12 cellular contexts compared by ENCODE assay signal in genomic region chr3:157166559-157166958, GRCh38. TPM values are rescaled to one million over a fixed set of nuclear protein-coding genes. Genes with fewer than 3 reads are reported as not detected.
DNase-seq lines count a peak whose midpoint lies in the region; ATAC-seq, FAIRE-seq and TF ChIP-seq lines count a peak whose summit lies in the region.
"Had no signal": no experiment of that assay in that cellular context is flagged by ENCODE, and none has a peak within 500 bp of the region (broad histone marks: within the 10 kb centered on the region; RNA-seq: fewer than 3 reads in every experiment).

No MANE protein-coding gene starts in this region.

- peaks cover 7% of the 10 kb centered on the region for H3K79me2 ChIP-seq in hepatocyte

- H3K36me3 ChIP-seq in hepatocyte (replicated peaks; ENCODE audit: insufficient read depth, low read depth) = no peaks in the 10 kb centered on the region

- no peaks in the 10 kb centered on the region for H3K27me3 ChIP-seq in hepatocyte

- peak; percentile 33 for FAIRE-seq in GM12891 (lab: Jason Lieb, UNC)

- ATAC-seq in GM19468 (IDR thresholded peaks at IDR 0.05; ENCODE audit: extremely low read depth, unreplicated experiment) (peak; percentile 72), HG03159 (IDR thresholded peaks at IDR 0.05; ENCODE audit: unreplicated experiment) (peak; percentile 78)

- H3K27ac ChIP-seq in hepatocyte = peak overlapping the region; percentile 79

- peak overlapping the region; percentile 33 for H3K4me2 ChIP-seq in hepatocyte

- H3K4me3 ChIP-seq in hepatocyte = no peak overlapping the region

- H3K4me1 ChIP-seq in hepatocyte (ENCODE audit: insufficient read depth) = peaks cover 6% of the 10 kb centered on the region

- TF ChIP-seq POLR2A in GM12891 (IDR thresholded peaks at IDR 0.05; ENCODE audit: low read depth, low read length) = no peak

- H3K9me3 ChIP-seq in hepatocyte (ENCODE audit: low read depth) = no peaks in the 10 kb centered on the region

- no peaks in the 10 kb centered on the region for H3K9me2 ChIP-seq in hepatocyte (replicated peaks; ENCODE audit: insufficient read depth)

- no peak for TF ChIP-seq CTCF in hepatocyte (IDR thresholded peaks at IDR 0.05; ENCODE audit: poor library complexity)

- DNase-seq in GM12891 (ENCODE audit: insufficient read length, low spot score) (no peak), hepatocyte (ENCODE audit: low spot score) (peak; percentile 43), A172 (ENCODE audit: low spot score) (no peak), midbrain (lab: John Stamatoyannopoulos, UW) (no peak), NCI-H128 (lab: John Stamatoyannopoulos, UW; ENCODE audit: unreplicated experiment) (no peak)
- DNase-seq in activated CD8-positive, alpha-beta memory T cell treated with anti-CD3 and anti-CD28 coated beads, Interleukin-2, amount 50 U/mL, for 4 hours = no peak
- DNase-seq: activated CD4-positive, alpha-beta T cell treated with anti-CD3 and anti-CD28 coated beads for 4 hours; amygdala; KBM-7; stimulated activated CD4-positive, alpha-beta T cell treated with anti-CD3 and anti-CD28 coated beads, Interleukin-12 subunit alpha, Interleukin-12 subunit beta, amount 100 ng/mL, for 4 hours had no signal

- H2AFZ ChIP-seq in hepatocyte = no peak overlapping the region

- WGBS in hepatocyte (ENCODE audit: low lambda C conversion rate, missing lambda C conversion rate) = 66% methylated on average over 2 of the region's 2 CpGs

- no peaks in the 10 kb centered on the region for H4K20me1 ChIP-seq in hepatocyte (ENCODE audit: insufficient read depth, poor library complexity, severe bottlenecking)

TF ChIP-seq in GM12891, 5 proteins besides CTCF, POLR2A, EP300 and RAD21:
- TF ChIP-seq POLR2AphosphoS5 (IDR thresholded peaks at IDR 0.05; ENCODE audit: low read depth, low read length) (no peak), SPI1 (IDR thresholded peaks at IDR 0.05; ENCODE audit: low read depth, low read length) (no peak), TAF1 (IDR thresholded peaks at IDR 0.05; ENCODE audit: low read depth, low read length) (no peak)

RNA-seq across cellular contexts. Expression of gene CCNL1, which starts 6.6 kb away (rescaled TPM):
- polyA plus RNA-seq in GM12891 (2012; ENCODE audit: low read depth, missing spikeins) = 114 TPM
- total RNA-seq in hepatocyte = 300 and 338 TPM in 2 replicates
- 125 and 172 TPM in 2 replicates for polyA plus RNA-seq in hepatocyte
- total RNA-seq in A172 (2014; rRNA removed; shearing (Covaris generic)) = 69.1 and 75.0 TPM in 2 replicates
